ENCODE assay signal across 7 cellular contexts in genomic region chr5:115542651-115543364, GRCh38. TPM values are rescaled to one million over a fixed set of nuclear protein-coding genes. Genes with fewer than 3 reads are reported as not detected.
A peak's percentile ranks its signal among the peaks of the same experiment; 100 is the strongest.
DNase-seq lines count a peak whose midpoint lies in the region; ATAC-seq and TF ChIP-seq lines count a peak whose summit lies in the region.

No MANE protein-coding gene starts in this region.

- POLR2A ChIA-PET in T-cell (lab: Charles Lee), result interaction anchor here (0.7 to 2.0 kb wide), 7 partner anchors 7 to 543 kb away, joined by 3 to 21 read pairs (median 3); no protein-coding TSS in a partner anchor

- no peaks in the 10 kb centered on the region for H3K27me3 Mint-ChIP-seq in T-cell

- H3K9me3 ChIP-seq in HAP-1, result peaks cover 4% of the 10 kb centered on the region
- peaks cover 0 to 7% (median 0%) of the 10 kb centered on the region in 3 donors for H3K9me3 ChIP-seq in gastroesophageal sphincter

- 16 to 21% methylated on average over 7 to 9 of the region's 10 CpGs for WGBS in gastroesophageal sphincter (ENCODE audit: low coverage in 1 of 2), 2 donors

- no peak for TF ChIP-seq CTCF in gastroesophageal sphincter (IDR thresholded peaks at IDR 0.05)

- H3K27ac ChIP-seq in gastroesophageal sphincter (peak overlapping the region; percentile 86 to 100 (median 99)), skin epidermis (peak overlapping the region in 19 of 21 experiments; percentile 95 to 100 (median 98))

- no peaks in the 10 kb centered on the region for H3K9me3 Mint-ChIP-seq in T-cell

- H3K36me3 ChIP-seq in HAP-1 (replicated peaks) (peaks cover 37% of the 10 kb centered on the region), gastroesophageal sphincter (peaks cover 2 to 3% of the 10 kb centered on the region in 2 donors)

- peak overlapping the region; percentile 31 to 98 for H3K27ac Mint-ChIP-seq in T-cell

- TF ChIP-seq POLR2A in gastroesophageal sphincter (IDR thresholded peaks at IDR 0.05), result no peak

- H3K4me3 Mint-ChIP-seq in T-cell, result peak overlapping the region; percentile 84 to 98 (median 97)

- in situ Hi-C loops in HAP-1 (cut with MboI; ENCODE audit: low sequenced_read_pairs), result no loop called here

- H3K4me3 ChIP-seq in HAP-1 (peak overlapping the region; percentile 73), gastroesophageal sphincter (peak overlapping the region; percentile 58 to 89), skin epidermis (peak overlapping the region; percentile 62 to 96 (median 85))

- H3K27me3 ChIP-seq in HAP-1 (ENCODE audit: low read depth), result no peaks in the 10 kb centered on the region
- no peaks in the 10 kb centered on the region for H3K27me3 ChIP-seq in gastroesophageal sphincter

- CTCF ChIA-PET in T-cell (lab: Charles Lee), result interaction anchor here (0.6 to 2.6 kb wide), 3 partner anchors 32 to 298 kb away, joined by 3 to 9 read pairs (median 4); partner anchors contain the start of genes AP3S1 (in 1 of the 2) and ATG12 (in 1 of the 2)

- peaks cover 62 to 66% (median 64%) of the 10 kb centered on the region in 3 donors for H3K4me1 Mint-ChIP-seq in T-cell

- H3K36me3 Mint-ChIP-seq in T-cell, result peaks cover 43% of the 10 kb centered on the region

- H3K4me1 ChIP-seq in HAP-1, result peaks cover 11% of the 10 kb centered on the region
- peaks cover 7 to 45% (median 14%) of the 10 kb centered on the region in 3 donors for H3K4me1 ChIP-seq in gastroesophageal sphincter

- TF ChIP-seq EP300 in gastroesophageal sphincter (IDR thresholded peaks at IDR 0.05), result no peak

- ATAC-seq in T-cell (replicated peaks in 1 of 4) (no peak), gastroesophageal sphincter (no peak)

- DNase-seq in HAP-1 (ENCODE audit: low spot score in 2 of 2) (no peak), T-cell (no peak), mesenteric fat pad (ENCODE audit: low spot score) (no peak), NCI-H2081 treated with DMSO at 0.1 percent for 48 hours (lab: John Stamatoyannopoulos, UW) (no peak), DMS153 (lab: John Stamatoyannopoulos, UW) (no peak)

RNA-seq across cellular contexts. Expression of gene FEM1C, which starts 1.8 kb away (rescaled TPM):
- 10 to 100 TPM; 14.2 to 30.3 (median 15.3) TPM for total RNA-seq in T-cell
- total RNA-seq in gastroesophageal sphincter, result 10 to 100 TPM; 32.0 to 73.9 (median 44.7) TPM
- 25.2 TPM for total RNA-seq in mesenteric fat pad

RNA-seq across cellular contexts. Expression of gene TICAM2, which starts 59.5 kb away (rescaled TPM):
- total RNA-seq in T-cell (1 to 10 TPM in 2 of 5 donors, under 1 TPM in 3; 0.51 to 1.7 (median 0.82) TPM), gastroesophageal sphincter (1 to 10 TPM; 1.2 to 4.7 (median 3.1) TPM), mesenteric fat pad (6.3 TPM)
